In genomic region chr14:57329833-57330232, GRCh38 we compare ENCODE assay signal across 22 cellular contexts.
A peak's percentile ranks its signal among the peaks of the same experiment; 100 is the strongest.
DNase-seq lines count a peak whose midpoint lies in the region; ATAC-seq, FAIRE-seq and TF ChIP-seq lines count a peak whose summit lies in the region.
"Had no signal": no experiment of that assay in that cellular context is flagged by ENCODE, and none has a peak within 500 bp of the region (broad histone marks: within the 10 kb centered on the region; RNA-seq: fewer than 3 reads in every experiment).

No MANE protein-coding gene starts in this region.

- H3K4me2 ChIP-seq in K562 (ENCODE audit: insufficient read depth, low read length) = no peak overlapping the region
- H3K4me2 ChIP-seq: BLaER1 had no signal

- POLR2A ChIA-PET in HEK293 (lab: Yijun Ruan, JAX) (no interaction called here), K562 (lab: Yijun Ruan, JAX) (no interaction called here)

- no peaks in the 10 kb centered on the region for H3K9me1 ChIP-seq in K562 (ENCODE audit: control insufficient read depth, insufficient read depth, low read length)

- no peak for TF ChIP-seq EP300 in K562 (IDR thresholded peaks at IDR 0.05; ENCODE audit: low read length)

- H3K9me3 ChIP-seq in HEK293 (ENCODE audit: control insufficient read depth, insufficient read depth, low read depth, low read length) (no peaks in the 10 kb centered on the region), K562 (replicated peaks; ENCODE audit: control insufficient read depth, insufficient read depth, low read depth, low read length) (no peaks in the 10 kb centered on the region)
- H3K9me3 ChIP-seq: BE2C, Caco-2 had no signal

- DNase-seq in K562 (ENCODE audit: extremely low read depth in 1 of 4, low spot score in 3 of 4) (no peak), cerebellar cortex (ENCODE audit: low spot score) (no peak), HCEC 1CT (no peak)
- DNase-seq: 8988T; ACHN; BE2C; C1 segment of cervical spinal cord; Caco-2; Calu3; CD4-positive, alpha-beta T cell; CD8-positive, alpha-beta T cell; DMS79 treated with DMSO at 0.1 percent for 48 hours; GF-D8 had no signal

- H3K4me1 ChIP-seq in HEK293 (ENCODE audit: control insufficient read depth, insufficient read depth, low read length) (no peaks in the 10 kb centered on the region), K562 (replicated peaks in 1 of 2; ENCODE audit: control insufficient read depth in 2 of 2, insufficient read depth in 2 of 2, low read length in 2 of 2) (no peaks in the 10 kb centered on the region)
- H3K4me1 ChIP-seq: BE2C, BLaER1, Caco-2 had no signal

- H3K27me3 ChIP-seq in K562 (ENCODE audit: control insufficient read depth in 2 of 2, insufficient read depth in 2 of 2, low read length in 2 of 2) = no peaks in the 10 kb centered on the region
- H3K27me3 ChIP-seq: BE2C, BLaER1 had no signal

- no peak for TF ChIP-seq CTCF in C4-2B (conservative IDR thresholded peaks at IDR 0.05)
- TF ChIP-seq CTCF in HEK293 (tag by site-specific recombination; IDR thresholded peaks at IDR 0.05) = no peak
- no peak for TF ChIP-seq CTCF in K562 (IDR thresholded peaks at IDR 0.05 in 2 of 3, conservative IDR thresholded peaks at IDR 0.05 in 1 of 3; ENCODE audit: insufficient read depth in 2 of 3, low read depth in 1 of 3, low read length in 3 of 3)

- CTCF ChIA-PET in HEK293 (lab: Yijun Ruan, JAX) (no interaction called here), K562 (lab: Yijun Ruan, JAX; ENCODE audit: low intra/inter-chr PET ratio) (no interaction called here)

- no peak for FAIRE-seq in K562 (lab: Jason Lieb, UNC)
- FAIRE-seq: A204.1, D721Med, G401.6, GM12891, GM18507 had no signal

- no peak for ATAC-seq in K562
- ATAC-seq in GM21526 (IDR thresholded peaks at IDR 0.05; ENCODE audit: low FRiP score, unreplicated experiment) = no peak
- ATAC-seq: CD8-positive, alpha-beta T cell had no signal

- H3K36me3 ChIP-seq in HEK293 (ENCODE audit: control insufficient read depth in 2 of 2, insufficient read depth in 1 of 2, low read length in 2 of 2) = no peaks in the 10 kb centered on the region
- H3K36me3 ChIP-seq in K562 (ENCODE audit: control insufficient read depth, insufficient read depth, low read length) = no peaks in the 10 kb centered on the region
- H3K36me3 ChIP-seq: BE2C, BLaER1 had no signal

- no peak for TF ChIP-seq POLR2A in K562 (conservative IDR thresholded peaks at IDR 0.05)

- no peaks in the 10 kb centered on the region for H3K79me2 ChIP-seq in K562 (ENCODE audit: control insufficient read depth, insufficient read depth, low read length)

- H3K9ac ChIP-seq in K562 (ENCODE audit: insufficient read depth in 1 of 2, low read depth in 2 of 2, low read length in 2 of 2) = no peak overlapping the region
- H3K9ac ChIP-seq: BLaER1 had no signal

- BruUV-seq in K562 (replicated peaks; lab: Mats Ljungman, UMichigan) = no TSS peak

- TF ChIP-seq RAD21 in K562 (CRISPR knock-in tag; conservative IDR thresholded peaks at IDR 0.05 in 1 of 2, IDR thresholded peaks at IDR 0.05 in 1 of 2) = no peak

- in situ Hi-C loops in K562 (cut with MboI) = no loop called here

- H3K27ac ChIP-seq in C4-2B (peak overlapping the region; percentile 58), HEK293 (ENCODE audit: extremely low read depth, low read depth, low read length) (no peak overlapping the region), K562 (ENCODE audit: extremely low read depth, low read depth, low read length) (no peak overlapping the region)
- H3K27ac ChIP-seq: BLaER1 had no signal

- no peak overlapping the region for H2AFZ ChIP-seq in K562 (ENCODE audit: low read depth, low read length)

- intact Hi-C loops in K562 (cut with micrococcal nuclease) = no loop called here

- H3K4me3 ChIP-seq in HEK293 (ENCODE audit: low read depth, low read length) (no peak overlapping the region), K562 (no peak overlapping the region)
- H3K4me3 ChIP-seq: BLaER1 had no signal

- no peaks in the 10 kb centered on the region for H4K20me1 ChIP-seq in K562 (replicated peaks; ENCODE audit: control insufficient read depth, insufficient read depth, low read length)
- H4K20me1 ChIP-seq: BLaER1 had no signal

TF ChIP-seq in HEK293, 187 proteins besides CTCF, POLR2A, EP300 and RAD21:
- TF ChIP-seq ZNF488 (tag by site-specific recombination; IDR thresholded peaks at IDR 0.05) (no peak), SCRT2 (tag by site-specific recombination; IDR thresholded peaks at IDR 0.05) (peak; percentile 36; the same call in 1 of the 2 replicates)

TF ChIP-seq in K562, 482 proteins besides CTCF, POLR2A, EP300 and RAD21:
- peak; percentile 47; the same call in 1 of the 2 replicates for TF ChIP-seq NFE2L1 (tag; IDR thresholded peaks at IDR 0.05; ENCODE audit: borderline replicate concordance, low read depth)
- TF ChIP-seq CEBPZ (IDR thresholded peaks at IDR 0.05; ENCODE audit: borderline replicate concordance, low read depth, low read length) = no peak
- no peak for TF ChIP-seq ZNF707 (CRISPR knock-in tag; conservative IDR thresholded peaks at IDR 0.05)
- TF ChIP-seq MAFG (tag; conservative IDR thresholded peaks at IDR 0.05) = peak; percentile 69
- peak; percentile 79 for TF ChIP-seq NFE2 (IDR thresholded peaks at IDR 0.05; ENCODE audit: low read depth)
- TF ChIP-seq ESRRA (IDR thresholded peaks at IDR 0.05; ENCODE audit: borderline replicate concordance, low read depth) = no peak
- TF ChIP-seq NONO (IDR thresholded peaks at IDR 0.05; ENCODE audit: low read depth in 2 of 2, low read length in 1 of 2) = no peak
- TF ChIP-seq GTF2A2 (tag; IDR thresholded peaks at IDR 0.05) = no peak
- TF ChIP-seq C11orf30 (IDR thresholded peaks at IDR 0.05; ENCODE audit: low read depth) = peak; percentile 28; the same call in 1 of the 2 replicates
- TF ChIP-seq RNF2 (IDR thresholded peaks at IDR 0.05) = no peak
